9 cellular contexts compared by ENCODE assay signal in the genomic region with DNA sequence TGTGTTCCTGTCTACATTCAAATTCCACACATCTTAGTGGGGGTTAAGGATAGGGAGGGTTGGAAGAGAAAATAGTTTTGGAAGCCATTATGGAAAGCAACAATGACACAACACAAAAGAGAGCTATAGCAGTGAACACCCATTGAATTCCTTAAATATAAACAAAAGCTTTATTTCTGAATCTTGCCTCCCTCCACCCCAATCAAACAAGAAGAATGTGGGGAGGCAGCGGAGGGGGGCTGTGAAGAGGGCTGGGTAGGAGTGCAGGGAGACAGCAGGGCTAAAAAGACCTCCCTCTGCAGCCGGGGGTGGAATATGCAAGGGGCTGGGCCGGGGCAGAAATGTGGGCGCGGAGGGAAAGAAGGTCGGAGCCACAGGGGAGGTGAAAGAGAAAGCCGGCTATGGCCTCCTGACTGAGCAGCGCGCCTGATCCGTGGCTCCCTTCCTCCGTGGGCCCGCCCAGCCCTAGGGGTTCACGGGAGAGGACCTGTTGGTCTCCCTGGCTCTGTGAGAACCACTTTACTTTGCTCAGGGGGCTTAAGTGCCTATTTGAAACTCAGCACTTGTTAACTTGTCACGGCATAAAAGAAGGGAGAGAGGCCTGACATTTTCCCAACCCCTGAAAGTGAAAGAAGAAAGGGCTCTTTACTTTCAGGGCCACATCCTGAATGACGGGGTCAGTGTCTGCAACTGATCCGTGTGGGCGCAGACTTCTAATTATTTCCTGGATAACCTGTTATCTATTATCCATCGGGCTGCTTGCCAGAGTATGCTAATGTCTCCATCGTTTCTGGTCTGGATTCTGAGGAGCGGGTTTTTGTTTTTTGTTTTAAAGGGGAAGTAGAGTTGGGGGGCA.
DNase-seq lines count a peak whose midpoint lies in the region; ATAC-seq, FAIRE-seq and TF ChIP-seq lines count a peak whose summit lies in the region.
"Had no signal": no experiment of that assay in that cellular context is flagged by ENCODE, and none has a peak within 500 bp of the region (broad histone marks: within the 10 kb centered on the region; RNA-seq: fewer than 3 reads in every experiment).

No MANE protein-coding gene starts in this region.

- FAIRE-seq in GM18507 (lab: Jason Lieb, UNC), result peak; percentile 71
- FAIRE-seq: TTC549 had no signal

- peak overlapping the region; percentile 93 for H3K27ac Mint-ChIP-seq in neural crest cell (ENCODE audit: unreplicated experiment)

- ATAC-seq in foreskin keratinocyte (peak; percentile 65), HG02852 (IDR thresholded peaks at IDR 0.05; ENCODE audit: unreplicated experiment) (no peak)

- H3K36me3 Mint-ChIP-seq in neural crest cell (ENCODE audit: low read depth), result no peaks in the 10 kb centered on the region

- H3K27ac ChIP-seq in foreskin keratinocyte, result peak overlapping the region; percentile 83

- DNase-seq in GM18507 (ENCODE audit: extremely low spot score, insufficient read length, low read depth) (no peak), NCI-H345 treated with DMSO at 0.1 percent for 48 hours (lab: John Stamatoyannopoulos, UW; ENCODE audit: unreplicated experiment) (peak; percentile 79), foreskin keratinocyte (no peak), neural crest cell (ENCODE audit: low read depth, low spot score) (peak; percentile 58), cerebellar nuclear complex (lab: John Stamatoyannopoulos, UW) (no peak), NCI-H1930 (lab: John Stamatoyannopoulos, UW) (no peak)
- peak; percentile 17 for DNase-seq in activated gamma-delta T cell treated with anti-CD3 and anti-CD28 coated beads, Interleukin-2, amount 50 U/mL, for 16 hours (ENCODE audit: low read depth)

- peaks cover 67% of the 10 kb centered on the region for H3K4me1 Mint-ChIP-seq in neural crest cell

- peaks cover 12% of the 10 kb centered on the region for H3K4me1 ChIP-seq in foreskin keratinocyte

- H3K4me3 Mint-ChIP-seq in neural crest cell, result peak overlapping the region; percentile 67

- H3K27me3 Mint-ChIP-seq in neural crest cell (ENCODE audit: low read depth), result no peaks in the 10 kb centered on the region

- peaks cover 5% of the 10 kb centered on the region for H3K9me3 Mint-ChIP-seq in neural crest cell

- no peaks in the 10 kb centered on the region for H3K27me3 ChIP-seq in foreskin keratinocyte

- TF ChIP-seq CTCF in foreskin keratinocyte (conservative IDR thresholded peaks at IDR 0.05) (no peak), neural crest cell (conservative IDR thresholded peaks at IDR 0.05) (no peak)

Comparison
In these comparisons a context has a peak if more than half of its experiments do, and no peak if none do; other contexts are left out.
1. DNase-seq: peak in NCI-H345 treated with DMSO at 0.1 percent for 48 hours (single experiment), activated gamma-delta T cell treated with anti-CD3 and anti-CD28 coated beads, Interleukin-2, amount 50 U/mL, for 16 hours (single experiment) and neural crest cell (single experiment); none in GM18507 (single experiment), foreskin keratinocyte (0 of 2), cerebellar nuclear complex (0 of 2) and NCI-H1930 (0 of 2).